Comparison of ENCODE assay signal across 8 cellular contexts in genomic region chr3:122100591-122101491, GRCh38. TPM values are rescaled to one million over a fixed set of nuclear protein-coding genes. Genes with fewer than 3 reads are reported as not detected.
DNase-seq lines count a peak whose midpoint lies in the region; ATAC-seq and TF ChIP-seq lines count a peak whose summit lies in the region.

No MANE protein-coding gene starts in this region.

- H3K36me3 ChIP-seq in sigmoid colon: no peaks in the 10 kb centered on the region

- H3K4me1 ChIP-seq in sigmoid colon: no peaks in the 10 kb centered on the region

- no peaks in the 10 kb centered on the region for H3K27me3 ChIP-seq in sigmoid colon

- no peak overlapping the region for H3K27ac ChIP-seq in sigmoid colon

- ATAC-seq in HG02610 (IDR thresholded peaks at IDR 0.05; ENCODE audit: unreplicated experiment): peak; percentile 25
- ATAC-seq in SK-N-SH treated with all-trans-retinoic acid at 6 μM for 48 hours: peak; percentile 57; the same call in 2 of the 3 replicates

- intact Hi-C loops in sigmoid colon (cut with DNase I): no loop called here

- WGBS in sigmoid colon, 2 donors: 47 to 55% methylated on average over 8 of the region's 8 CpGs

- H3K4me3 ChIP-seq in sigmoid colon: no peak overlapping the region

- DNase-seq in SIG-M5 treated with dmso at 0.1 percent for 504 hours (lab: John Stamatoyannopoulos, UW; ENCODE audit: unreplicated experiment) (peak; percentile 42), SIG-M5 (lab: John Stamatoyannopoulos, UW) (no peak), pons (ENCODE audit: low spot score) (peak; percentile 11), ecto neural progenitor cell (ENCODE audit: low spot score) (no peak), RKO (ENCODE audit: low spot score) (no peak), sigmoid colon (no peak)

- TF ChIP-seq POLR2A in sigmoid colon (IDR thresholded peaks at IDR 0.05): no peak

- TF ChIP-seq CTCF in sigmoid colon (IDR thresholded peaks at IDR 0.05): no peak

- no peak for TF ChIP-seq EP300 in sigmoid colon (IDR thresholded peaks at IDR 0.05)

- no peaks in the 10 kb centered on the region for H3K9me3 ChIP-seq in sigmoid colon

TF ChIP-seq in SK-N-SH treated with all-trans-retinoic acid at 6 μM for 48 hours, 23 proteins besides CTCF, POLR2A, EP300 and RAD21:
- no peak for TF ChIP-seq ARNTL (CRISPR knock-in tag; IDR thresholded peaks at IDR 0.05; ENCODE audit: borderline replicate concordance, low read depth)
- no peak for TF ChIP-seq GLIS3 (CRISPR knock-in tag; IDR thresholded peaks at IDR 0.05)

RNA-seq across cellular contexts. Expression of gene CD86, which starts 45.7 kb away (rescaled TPM):
- total RNA-seq in sigmoid colon: 1 to 10 TPM; 3.9 to 5.8 (median 4.8) TPM
- 10 to 100 TPM in 1 of 3 donors, 1 to 10 TPM in 2; 3.0 to 18.5 (median 6.5) TPM for polyA plus RNA-seq in sigmoid colon

Comparison
In these comparisons a context has a peak if more than half of its experiments do, and no peak if none do; other contexts are left out.
1. DNase-seq: peak in SIG-M5 treated with dmso at 0.1 percent for 504 hours (single experiment) and pons (single experiment); none in SIG-M5 (single experiment), ecto neural progenitor cell (single experiment), RKO (single experiment) and sigmoid colon (single experiment).